ENCODE assay signal across 26 cellular contexts in genomic region chr7:148481147-148481526, GRCh38.
"Had no signal": no experiment of that assay in that cellular context is flagged by ENCODE, and none has a peak within 500 bp of the region (broad histone marks: within the 10 kb centered on the region; RNA-seq: fewer than 3 reads in every experiment).

No MANE protein-coding gene starts in this region.

- H3K4me3 ChIP-seq: heart left ventricle, lung, right atrium auricular region, smooth muscle cell, suprapubic skin had no signal

- DNase-seq: activated B cell treated with CpG ODN at 0.5 μM for 24 hours; activated CD4-positive, alpha-beta T cell treated with anti-CD3 and anti-CD28 coated beads for 48 hours; activated CD8-positive, alpha-beta memory T cell treated with anti-CD3 and anti-CD28 coated beads, Interleukin-2, amount 50 U/mL, for 4 hours; activated CD8-positive, alpha-beta T cell treated with anti-CD3 and anti-CD28 coated beads for 36 hours; activated naive CD8-positive, alpha-beta T cell treated with anti-CD3 and anti-CD28 coated beads for 36 hours; activated T-cell treated with anti-CD3 and anti-CD28 coated beads, Interleukin-2, amount 50 U/mL, for 72 hours; brain microvascular endothelial cell; cerebellar nuclear complex; effector memory CD8-positive, alpha-beta T cell; foreskin melanocyte; heart left ventricle; immature natural killer cell; naive thymus-derived CD4-positive, alpha-beta T cell; nucleus accumbens; stimulated activated CD4-positive, alpha-beta T cell treated with anti-CD3 and anti-CD28 coated beads, Interleukin-4, amount 100 ng/mL, for 4 hours; stimulated activated CD8-positive, alpha-beta memory T cell treated with anti-CD3 and anti-CD28 coated beads, Interleukin-4, amount 100 ng/mL, for 48 hours; stimulated activated naive CD8-positive, alpha-beta T cell treated with anti-CD3 and anti-CD28 coated beads, Interleukin-15, Interleukin-2, amounts not matched to agents 100 U/mL and 50 U/mL, for 24 hours; SW 1271 had no signal

- H3K4me1 ChIP-seq: right atrium auricular region had no signal

- H3K9me3 ChIP-seq: heart left ventricle, right atrium auricular region, suprapubic skin had no signal

- H3K4me2 ChIP-seq: smooth muscle cell had no signal

- H3K9me3 Mint-ChIP-seq: activated B cell treated with CpG ODN at 0.5 μM for 24 hours; activated CD8-positive, alpha-beta T cell treated with anti-CD3 and anti-CD28 coated beads for 36 hours; activated naive CD8-positive, alpha-beta T cell treated with anti-CD3 and anti-CD28 coated beads for 36 hours; activated T-cell treated with anti-CD3 and anti-CD28 coated beads, Interleukin-2, amount 50 U/mL, for 72 hours; dendritic cell treated with granulocyte-macrophage colony-stimulating factor and Interleukin-4, amounts not matched to agents 40 ng/mL and 50 ng/mL, for 4 days; effector memory CD8-positive, alpha-beta T cell; immature natural killer cell; T-helper 2 cell treated with Interferon-gamma antibody and Interleukin-4, amounts not matched to agents 5 μg/mL and 100 μg/mL, for 36 hours; type B pancreatic cell had no signal

- H3K27ac Mint-ChIP-seq: activated B cell treated with CpG ODN at 0.5 μM for 24 hours; activated CD8-positive, alpha-beta T cell treated with anti-CD3 and anti-CD28 coated beads for 36 hours; activated naive CD8-positive, alpha-beta T cell treated with anti-CD3 and anti-CD28 coated beads for 36 hours; activated T-cell treated with anti-CD3 and anti-CD28 coated beads, Interleukin-2, amount 50 U/mL, for 72 hours; dendritic cell treated with granulocyte-macrophage colony-stimulating factor and Interleukin-4, amounts not matched to agents 40 ng/mL and 50 ng/mL, for 4 days; immature natural killer cell; progenitor cell of endocrine pancreas; T-helper 2 cell treated with Interferon-gamma antibody and Interleukin-4, amounts not matched to agents 5 μg/mL and 100 μg/mL, for 36 hours; type B pancreatic cell had no signal

- H3K4me3 Mint-ChIP-seq: activated B cell treated with CpG ODN at 0.5 μM for 24 hours; activated CD8-positive, alpha-beta T cell treated with anti-CD3 and anti-CD28 coated beads for 36 hours; activated naive CD8-positive, alpha-beta T cell treated with anti-CD3 and anti-CD28 coated beads for 36 hours; activated T-cell treated with anti-CD3 and anti-CD28 coated beads, Interleukin-2, amount 50 U/mL, for 72 hours; dendritic cell treated with granulocyte-macrophage colony-stimulating factor and Interleukin-4, amounts not matched to agents 40 ng/mL and 50 ng/mL, for 4 days; immature natural killer cell; naive thymus-derived CD4-positive, alpha-beta T cell; T-helper 2 cell treated with Interferon-gamma antibody and Interleukin-4, amounts not matched to agents 5 μg/mL and 100 μg/mL, for 36 hours; type B pancreatic cell had no signal

- H3K36me3 Mint-ChIP-seq: activated naive CD8-positive, alpha-beta T cell treated with anti-CD3 and anti-CD28 coated beads for 36 hours; immature natural killer cell; naive thymus-derived CD4-positive, alpha-beta T cell; type B pancreatic cell had no signal

- H3K27me3 ChIP-seq: brain microvascular endothelial cell, right atrium auricular region, suprapubic skin had no signal

- H3K27ac ChIP-seq: brain microvascular endothelial cell, heart left ventricle, right atrium auricular region, suprapubic skin had no signal

- H3K27me3 Mint-ChIP-seq: activated B cell treated with CpG ODN at 0.5 μM for 24 hours; activated naive CD8-positive, alpha-beta T cell treated with anti-CD3 and anti-CD28 coated beads for 36 hours had no signal

- H3K36me3 ChIP-seq: brain microvascular endothelial cell, heart left ventricle, right atrium auricular region, suprapubic skin had no signal

- ATAC-seq: activated CD8-positive, alpha-beta T cell treated with anti-CD3 and anti-CD28 coated beads for 36 hours; activated T-cell treated with anti-CD3 and anti-CD28 coated beads, Interleukin-2, amount 50 U/mL, for 72 hours; effector memory CD8-positive, alpha-beta T cell; heart left ventricle; naive thymus-derived CD4-positive, alpha-beta T cell; stimulated activated naive CD8-positive, alpha-beta T cell treated with anti-CD3 and anti-CD28 coated beads, Interleukin-15, Interleukin-2, amounts not matched to agents 100 U/mL and 50 U/mL, for 24 hours had no signal
